In the genomic region with DNA sequence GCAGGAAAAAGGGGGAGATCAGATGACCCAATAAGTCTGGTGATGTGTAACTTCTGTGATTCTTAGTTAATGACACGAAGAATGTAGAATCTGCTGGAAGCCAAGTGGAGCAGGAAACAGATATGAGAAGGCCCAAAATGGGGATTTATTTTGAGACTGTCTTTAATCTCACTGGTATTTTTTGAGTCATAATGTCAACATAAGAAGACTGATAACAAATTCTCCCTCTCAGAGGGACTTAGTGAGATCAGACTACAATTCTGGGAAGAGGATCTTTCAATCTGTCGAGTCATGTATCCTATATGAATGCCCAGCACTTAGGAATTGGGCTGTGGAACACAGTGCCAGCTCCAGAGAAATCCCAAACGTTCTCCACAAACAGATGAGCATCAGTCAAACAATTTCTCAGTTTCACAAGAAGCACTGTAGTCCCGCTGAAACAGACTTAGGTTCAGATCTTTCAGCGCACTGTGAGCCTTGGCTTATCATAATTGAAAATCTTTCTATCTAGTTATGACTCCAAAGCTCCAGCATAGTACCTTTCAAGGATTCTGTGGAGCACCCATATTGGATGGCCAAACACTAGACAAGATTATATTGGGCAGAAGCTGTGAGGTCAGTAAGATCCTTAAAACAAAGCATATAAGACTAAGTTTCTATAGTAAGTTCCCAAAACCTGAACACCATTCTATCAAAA, we compare ENCODE assay signal across 14 cellular contexts.
DNase-seq lines count a peak whose midpoint lies in the region; ATAC-seq, FAIRE-seq and TF ChIP-seq lines count a peak whose summit lies in the region.
"Had no signal": no experiment of that assay in that cellular context is flagged by ENCODE, and none has a peak within 500 bp of the region (broad histone marks: within the 10 kb centered on the region; RNA-seq: fewer than 3 reads in every experiment).

No MANE protein-coding gene starts in this region.

- H3K27ac Mint-ChIP-seq in activated T-helper 2 cell treated with anti-CD3 and anti-CD28 coated beads, Interferon-gamma antibody, Interleukin-2, Interleukin-4, amounts not matched to agents 10 μg/mL and 5 μg/mL and 100 μg/mL, durations not matched to agents 14 hours and 24 hours and 36 hours = no peak overlapping the region
- H3K27ac Mint-ChIP-seq: activated naive CD8-positive, alpha-beta T cell treated with anti-CD3 and anti-CD28 coated beads, Interleukin-2, amount 10 ng/mL, durations not matched to agents 7 days and 5 days had no signal

- no peak overlapping the region for H2AFZ ChIP-seq in HepG2 (ENCODE audit: low read length)

- TF ChIP-seq POLR2A in HepG2 (IDR thresholded peaks at IDR 0.05; ENCODE audit: insufficient read depth in 1 of 2, low read depth in 2 of 2, low read length in 2 of 2) (no peak), right lobe of liver (IDR thresholded peaks at IDR 0.05) (no peak)

- no peak for FAIRE-seq in HepG2 (lab: Jason Lieb, UNC)

- H3K4me3 Mint-ChIP-seq in activated T-helper 2 cell treated with anti-CD3 and anti-CD28 coated beads, Interferon-gamma antibody, Interleukin-2, Interleukin-4, amounts not matched to agents 10 μg/mL and 5 μg/mL and 100 μg/mL, durations not matched to agents 14 hours and 24 hours and 36 hours (ENCODE audit: low read depth) = no peak overlapping the region
- H3K4me3 Mint-ChIP-seq: activated naive CD8-positive, alpha-beta T cell treated with anti-CD3 and anti-CD28 coated beads, Interleukin-2, amount 10 ng/mL, durations not matched to agents 7 days and 5 days had no signal

- CTCF ChIA-PET in HepG2 (lab: Yijun Ruan, JAX; ENCODE audit: low intra/inter-chr PET ratio, low total read pairs) = no interaction called here

- no peak overlapping the region for H3K27ac ChIP-seq in HepG2 (ENCODE audit: extremely low read length, insufficient read depth, low read length)
- no peak overlapping the region for H3K27ac ChIP-seq in right lobe of liver
- H3K27ac ChIP-seq: thoracic aorta, WERI-Rb-1 had no signal

- H3K9me3 Mint-ChIP-seq in activated T-helper 2 cell treated with anti-CD3 and anti-CD28 coated beads, Interferon-gamma antibody, Interleukin-2, Interleukin-4, amounts not matched to agents 10 μg/mL and 5 μg/mL and 100 μg/mL, durations not matched to agents 14 hours and 24 hours and 36 hours = peaks cover 22% of the 10 kb centered on the region
- H3K9me3 Mint-ChIP-seq: activated naive CD8-positive, alpha-beta T cell treated with anti-CD3 and anti-CD28 coated beads, Interleukin-2, amount 10 ng/mL, durations not matched to agents 7 days and 5 days had no signal

- in situ Hi-C loops in HepG2 (cut with HindIII; ENCODE audit: extremely low pct_ligation_motif_present, low pct_unique_long_range_greater_than_20kb) = no loop called here

- no peaks in the 10 kb centered on the region for H3K27me3 Mint-ChIP-seq in activated T-helper 2 cell treated with anti-CD3 and anti-CD28 coated beads, Interferon-gamma antibody, Interleukin-2, Interleukin-4, amounts not matched to agents 10 μg/mL and 5 μg/mL and 100 μg/mL, durations not matched to agents 14 hours and 24 hours and 36 hours (ENCODE audit: low read depth)
- H3K27me3 Mint-ChIP-seq: activated naive CD8-positive, alpha-beta T cell treated with anti-CD3 and anti-CD28 coated beads, Interleukin-2, amount 10 ng/mL, durations not matched to agents 7 days and 5 days had no signal

- H4K20me1 ChIP-seq in HepG2 (ENCODE audit: insufficient read depth, low read length) = no peaks in the 10 kb centered on the region

- H3K4me2 ChIP-seq in HepG2 (ENCODE audit: low read depth, low read length) = no peak overlapping the region

- no peaks in the 10 kb centered on the region for H3K36me3 ChIP-seq in HepG2 (replicated peaks in 1 of 2; ENCODE audit: control insufficient read depth in 1 of 2, insufficient read depth in 2 of 2, low read length in 2 of 2)
- H3K36me3 ChIP-seq in right lobe of liver = no peaks in the 10 kb centered on the region
- H3K36me3 ChIP-seq: thoracic aorta, WERI-Rb-1 had no signal

- H3K4me3 ChIP-seq in HepG2 (replicated peaks in 1 of 3; ENCODE audit: insufficient read depth in 1 of 3, low read depth in 2 of 3, low read length in 3 of 3) = no peak overlapping the region
- no peak overlapping the region for H3K4me3 ChIP-seq in right lobe of liver
- H3K4me3 ChIP-seq: thoracic aorta had no signal

- intact Hi-C loops in HepG2 (cut with micrococcal nuclease; ENCODE audit: unreplicated experiment) (loop anchor here (10.0 kb wide), 1 partner anchor 458 kb away; no protein-coding TSS in a partner anchor), right lobe of liver (cut with DNase I) (no loop called here)
- intact Hi-C loops in activated T-helper 2 cell treated with anti-CD3 and anti-CD28 coated beads, Interferon-gamma antibody, Interleukin-2, Interleukin-4, amounts not matched to agents 10 μg/mL and 5 μg/mL and 100 μg/mL, durations not matched to agents 14 hours and 24 hours and 36 hours (cut with micrococcal nuclease) = no loop called here

- no peak for ATAC-seq in HepG2
- ATAC-seq in right lobe of liver = no peak
- no peak for ATAC-seq in HG03460 (IDR thresholded peaks at IDR 0.05; ENCODE audit: unreplicated experiment)

- H3K9ac ChIP-seq in HepG2 (ENCODE audit: insufficient read depth, low read depth, low read length) = no peak overlapping the region

- TF ChIP-seq EP300 in HepG2 (IDR thresholded peaks at IDR 0.05; ENCODE audit: low read depth in 2 of 2, low read length in 2 of 2) (no peak), HepG2 (CRISPR knock-in tag; IDR thresholded peaks at IDR 0.05; ENCODE audit: borderline replicate concordance) (no peak)

- no peaks in the 10 kb centered on the region for H3K9me3 ChIP-seq in HepG2 (ENCODE audit: low read length)
- no peaks in the 10 kb centered on the region for H3K9me3 ChIP-seq in right lobe of liver
- H3K9me3 ChIP-seq: thoracic aorta had no signal

- no peak for TF ChIP-seq RAD21 in HepG2 (CRISPR knock-in tag; IDR thresholded peaks at IDR 0.05)

- peak; percentile 42 for DNase-seq in HepG2 (ENCODE audit: low spot score)
- DNase-seq in right lobe of liver = no peak
- peak; percentile 52 for DNase-seq in astrocyte of the hippocampus (ENCODE audit: low read depth, low spot score)
- DNase-seq in iris pigment epithelial cell (ENCODE audit: low read depth) = peak; percentile 94
- no peak for DNase-seq in anterior cingulate cortex (lab: John Stamatoyannopoulos, UW)
- DNase-seq in activated T-helper 2 cell treated with anti-CD3 and anti-CD28 coated beads, Interferon-gamma antibody, Interleukin-2, Interleukin-4, amounts not matched to agents 10 μg/mL and 5 μg/mL and 100 μg/mL, durations not matched to agents 14 hours and 24 hours and 36 hours (ENCODE audit: low spot score) = no peak
- DNase-seq in T-helper 1 cell = no peak
- DNase-seq: 8988T; activated naive CD8-positive, alpha-beta T cell treated with anti-CD3 and anti-CD28 coated beads, Interleukin-2, amount 10 ng/mL, durations not matched to agents 7 days and 5 days; NCI-H2107; stimulated activated CD4-positive, alpha-beta T cell treated with anti-CD3 and anti-CD28 coated beads, Interleukin-12 subunit alpha, Interleukin-12 subunit beta, amount 100 ng/mL, for 4 hours; WERI-Rb-1 had no signal

- H3K4me1 ChIP-seq in HepG2 (ENCODE audit: insufficient read depth, low read length) = no peaks in the 10 kb centered on the region
- no peaks in the 10 kb centered on the region for H3K4me1 ChIP-seq in right lobe of liver

- WGBS in HepG2 (ENCODE audit: low lambda C conversion rate) = 3% methylated on average over 5 of the region's 5 CpGs
- WGBS in right lobe of liver (ENCODE audit: insufficient coverage, low coverage, low lambda C conversion rate, missing lambda C conversion rate) = 39% methylated on average over 4 of the region's 5 CpGs

- no peaks in the 10 kb centered on the region for H3K79me2 ChIP-seq in HepG2 (ENCODE audit: insufficient read depth, low read length)

- no peaks in the 10 kb centered on the region for H3K4me1 Mint-ChIP-seq in activated T-helper 2 cell treated with anti-CD3 and anti-CD28 coated beads, Interferon-gamma antibody, Interleukin-2, Interleukin-4, amounts not matched to agents 10 μg/mL and 5 μg/mL and 100 μg/mL, durations not matched to agents 14 hours and 24 hours and 36 hours (ENCODE audit: low read depth)
- H3K4me1 Mint-ChIP-seq: activated naive CD8-positive, alpha-beta T cell treated with anti-CD3 and anti-CD28 coated beads, Interleukin-2, amount 10 ng/mL, durations not matched to agents 7 days and 5 days had no signal

- H3K36me3 Mint-ChIP-seq in activated T-helper 2 cell treated with anti-CD3 and anti-CD28 coated beads, Interferon-gamma antibody, Interleukin-2, Interleukin-4, amounts not matched to agents 10 μg/mL and 5 μg/mL and 100 μg/mL, durations not matched to agents 14 hours and 24 hours and 36 hours (ENCODE audit: low read depth) = no peaks in the 10 kb centered on the region
- H3K36me3 Mint-ChIP-seq: activated naive CD8-positive, alpha-beta T cell treated with anti-CD3 and anti-CD28 coated beads, Interleukin-2, amount 10 ng/mL, durations not matched to agents 7 days and 5 days had no signal

- TF ChIP-seq CTCF in HepG2 (CRISPR knock-in tag; IDR thresholded peaks at IDR 0.05) (no peak), right lobe of liver (IDR thresholded peaks at IDR 0.05) (no peak)

- POLR2A ChIA-PET in HepG2 (lab: Yijun Ruan, JAX) = no interaction called here

- BruUV-seq in HepG2 (replicated peaks; lab: Mats Ljungman, UMichigan) = no TSS peak

- H3K27me3 ChIP-seq in HepG2 (ENCODE audit: control insufficient read depth in 1 of 2, insufficient read depth in 2 of 2, low read length in 2 of 2) = no peaks in the 10 kb centered on the region
- H3K27me3 ChIP-seq in right lobe of liver = no peaks in the 10 kb centered on the region

TF ChIP-seq in HepG2, 621 proteins besides CTCF, POLR2A, EP300 and RAD21 (continues in another document):
- TF ChIP-seq GTF2F1 (IDR thresholded peaks at IDR 0.05; ENCODE audit: low read length) (no peak), ZNF143 (CRISPR knock-in tag; IDR thresholded peaks at IDR 0.05) (no peak), HHEX (CRISPR knock-in tag; IDR thresholded peaks at IDR 0.05) (no peak), JUND (CRISPR knock-in tag; IDR thresholded peaks at IDR 0.05) (no peak), ZNF569 (CRISPR knock-in tag; IDR thresholded peaks at IDR 0.05; ENCODE audit: borderline replicate concordance) (no peak), ZNF766 (CRISPR knock-in tag; IDR thresholded peaks at IDR 0.05; ENCODE audit: borderline replicate concordance) (no peak), SRSF4 (IDR thresholded peaks at IDR 0.05; ENCODE audit: low read depth, low read length, poor library complexity, severe bottlenecking) (no peak), POLR2AphosphoS2 (IDR thresholded peaks at IDR 0.05; ENCODE audit: low read depth, low read length) (no peak), ZNF343 (CRISPR knock-in tag; IDR thresholded peaks at IDR 0.05) (no peak), SRF (IDR thresholded peaks at IDR 0.05; ENCODE audit: low read depth, low read length) (no peak)
- TF ChIP-seq, protein P1, sequence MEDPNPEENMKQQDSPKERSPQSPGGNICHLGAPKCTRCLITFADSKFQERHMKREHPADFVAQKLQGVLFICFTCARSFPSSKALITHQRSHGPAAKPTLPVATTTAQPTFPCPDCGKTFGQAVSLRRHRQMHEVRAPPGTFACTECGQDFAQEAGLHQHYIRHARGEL (CRISPR knock-in tag; IDR thresholded peaks at IDR 0.05) = no peak

Comparison
In these comparisons a context has a peak if more than half of its experiments do, and no peak if none do; other contexts are left out.
1. DNase-seq: peak in HepG2 (single experiment), astrocyte of the hippocampus (single experiment) and iris pigment epithelial cell (single experiment); none in right lobe of liver (0 of 3), anterior cingulate cortex (0 of 58), activated T-helper 2 cell treated with anti-CD3 and anti-CD28 coated beads, Interferon-gamma antibody, Interleukin-2, Interleukin-4, amounts not matched to agents 10 μg/mL and 5 μg/mL and 100 μg/mL, durations not matched to agents 14 hours and 24 hours and 36 hours (single experiment) and T-helper 1 cell (0 of 5).